9 cellular contexts compared by ENCODE assay signal in genomic region chr13:80037505-80037888, GRCh38.
DNase-seq lines count a peak whose midpoint lies in the region; ATAC-seq, FAIRE-seq and TF ChIP-seq lines count a peak whose summit lies in the region.
"Had no signal": no experiment of that assay in that cellular context is flagged by ENCODE, and none has a peak within 500 bp of the region (broad histone marks: within the 10 kb centered on the region; RNA-seq: fewer than 3 reads in every experiment).

No MANE protein-coding gene starts in this region.

- peak overlapping the region; percentile 77 for H3K27ac ChIP-seq in mammary epithelial cell (ENCODE audit: insufficient read depth, low read depth, low read length)
- H3K27ac ChIP-seq in esophagus squamous epithelium: no peak overlapping the region
- no peak overlapping the region for H3K27ac ChIP-seq in kidney (ENCODE audit: low read depth in 2 of 2, low read length in 2 of 2)

- no peak for TF ChIP-seq POLR2A in esophagus squamous epithelium (IDR thresholded peaks at IDR 0.05)

- H3K27me3 ChIP-seq in mammary epithelial cell (ENCODE audit: insufficient read depth, low read length) (no peaks in the 10 kb centered on the region), esophagus squamous epithelium (no peaks in the 10 kb centered on the region)

- no peaks in the 10 kb centered on the region for H4K20me1 ChIP-seq in mammary epithelial cell (ENCODE audit: insufficient read depth, low read length)

- no peaks in the 10 kb centered on the region for H3K79me2 ChIP-seq in mammary epithelial cell (ENCODE audit: insufficient read depth, low read length)

- DNase-seq in mammary epithelial cell: peak; percentile 93
- DNase-seq in skeletal muscle cell (ENCODE audit: low read depth): peak; percentile 83
- DNase-seq in esophagus squamous epithelium (lab: John Stamatoyannopoulos, UW): no peak
- no peak for DNase-seq in amygdala (lab: John Stamatoyannopoulos, UW)
- no peak for DNase-seq in DMS79 (lab: John Stamatoyannopoulos, UW)
- DNase-seq in kidney: no peak
- DNase-seq: NCI-H524 had no signal

- CTCF ChIA-PET in mammary epithelial cell (lab: Charles Lee; ENCODE audit: low non-redundant PET): no interaction called here

- no peak overlapping the region for H3K4me3 ChIP-seq in mammary epithelial cell (replicated peaks in 1 of 3; ENCODE audit: insufficient read depth in 1 of 3, low read depth in 2 of 3, low read length in 3 of 3)
- no peak overlapping the region for H3K4me3 ChIP-seq in skeletal muscle cell (ENCODE audit: low read depth, low read length)
- no peak overlapping the region for H3K4me3 ChIP-seq in esophagus squamous epithelium
- H3K4me3 ChIP-seq in kidney (ENCODE audit: low read length in 2 of 2): no peak overlapping the region

- no peak for TF ChIP-seq CTCF in mammary epithelial cell (conservative IDR thresholded peaks at IDR 0.05 in 1 of 2, IDR thresholded peaks at IDR 0.05 in 1 of 2; ENCODE audit: extremely low read depth in 1 of 2, insufficient read depth in 1 of 2, low read depth in 1 of 2, low read length in 2 of 2)
- TF ChIP-seq CTCF in esophagus squamous epithelium (IDR thresholded peaks at IDR 0.05): no peak
- TF ChIP-seq CTCF in kidney (IDR thresholded peaks at IDR 0.05; ENCODE audit: borderline replicate concordance, extremely low read depth, insufficient read depth): no peak

- H3K36me3 ChIP-seq in mammary epithelial cell (ENCODE audit: insufficient read depth, low read length) (no peaks in the 10 kb centered on the region), esophagus squamous epithelium (no peaks in the 10 kb centered on the region), kidney (ENCODE audit: control insufficient read depth in 1 of 2, insufficient read depth in 2 of 2, low read length in 2 of 2) (no peaks in the 10 kb centered on the region)

- dilution Hi-C loops in mammary epithelial cell (cut with HindIII; ENCODE audit: low sequenced_read_pairs): no loop called here

- ATAC-seq in GM18909 (IDR thresholded peaks at IDR 0.05; ENCODE audit: poor library complexity, unreplicated experiment): peak; percentile 63
- ATAC-seq in HG03378 (IDR thresholded peaks at IDR 0.05; ENCODE audit: unreplicated experiment): peak; percentile 77

- intact Hi-C loops in mammary epithelial cell (cut with micrococcal nuclease): no loop called here
- intact Hi-C loops in esophagus squamous epithelium (cut with DNase I): no loop called here
- intact Hi-C loops in kidney (cut with DNase I): no loop called here

- peak overlapping the region; percentile 20 for H3K4me2 ChIP-seq in mammary epithelial cell (ENCODE audit: insufficient read depth, low read depth, low read length)

- 0% methylated on average over 2 of the region's 2 CpGs for WGBS in mammary epithelial cell (ENCODE audit: low coverage, missing lambda C conversion rate)
- 51 to 56% methylated on average over 2 of the region's 2 CpGs for whole genome bisulfite sequencing in esophagus squamous epithelium, 2 donors

- in situ Hi-C loops in mammary epithelial cell (cut with MboI; ENCODE audit: low sequenced_read_pairs in 2 of 2): loop anchor here in 1 of 2 donors (25.0 kb wide), 1 partner anchor 300 kb away; the partner anchor contains the start of gene SPRY2

- BruUV-seq in mammary epithelial cell (replicated peaks; lab: Mats Ljungman, UMichigan): no TSS peak

- FAIRE-seq in kidney (lab: Jason Lieb, UNC): no peak

- peaks cover 43% of the 10 kb centered on the region for H3K4me1 ChIP-seq in mammary epithelial cell (ENCODE audit: insufficient read depth, low read length)
- H3K4me1 ChIP-seq in esophagus squamous epithelium: no peaks in the 10 kb centered on the region
- no peaks in the 10 kb centered on the region for H3K4me1 ChIP-seq in kidney (ENCODE audit: control insufficient read depth in 1 of 2, insufficient read depth in 1 of 2, low read depth in 1 of 2, low read length in 2 of 2)

- no peak overlapping the region for H2AFZ ChIP-seq in mammary epithelial cell (ENCODE audit: low read depth, low read length)

- no peaks in the 10 kb centered on the region for H3K9me3 ChIP-seq in mammary epithelial cell (replicated peaks; ENCODE audit: insufficient read depth, low read length)
- no peaks in the 10 kb centered on the region for H3K9me3 ChIP-seq in esophagus squamous epithelium
- no peaks in the 10 kb centered on the region for H3K9me3 ChIP-seq in kidney (ENCODE audit: control insufficient read depth in 1 of 2, low read length in 2 of 2)

- H3K9ac ChIP-seq in mammary epithelial cell (ENCODE audit: insufficient read depth, low read length) (no peak overlapping the region), kidney (ENCODE audit: low read length in 2 of 2) (no peak overlapping the region)

Comparison
In these comparisons a context has a peak if more than half of its experiments do, and no peak if none do; other contexts are left out.
1. DNase-seq: peak in mammary epithelial cell (single experiment) and skeletal muscle cell (single experiment); none in esophagus squamous epithelium (single experiment), amygdala (0 of 56), DMS79 (single experiment) and kidney (single experiment).